In genomic region chr15:81475471-81475870, GRCh38 we compare ENCODE assay signal across 29 cellular contexts.
"Had no signal": no experiment of that assay in that cellular context is flagged by ENCODE, and none has a peak within 500 bp of the region (broad histone marks: within the 10 kb centered on the region; RNA-seq: fewer than 3 reads in every experiment).

No MANE protein-coding gene starts in this region.

- H3K27ac ChIP-seq: cardiac muscle cell, VCaP had no signal

- ATAC-seq: activated CD8-positive, alpha-beta T cell treated with anti-CD3 and anti-CD28 coated beads for 36 hours; activated naive CD8-positive, alpha-beta T cell treated with anti-CD3 and anti-CD28 coated beads, Interleukin-2, amount 50 U/mL, for 24 hours had no signal

- H3K36me3 ChIP-seq: cardiac muscle cell had no signal

- H3K27me3 ChIP-seq: cardiac muscle cell had no signal

- FAIRE-seq: astrocyte, bronchial epithelial cell, TTC549 had no signal

- DNase-seq: activated B cell treated with CpG ODN at 0.5 μM for 24 hours; activated CD4-positive, alpha-beta memory T cell treated with anti-CD3 and anti-CD28 coated beads for 36 hours; activated CD4-positive, alpha-beta T cell treated with anti-CD3 and anti-CD28 coated beads for 4 hours; activated CD4-positive, alpha-beta T cell treated with anti-CD3 and anti-CD28 coated beads, Interleukin-2, amount 10 ng/mL, durations not matched to agents 24 days and 14 days; activated CD4-positive, alpha-beta T cell treated with anti-CD3 and anti-CD28 coated beads, Interleukin-2, amount 50 U/mL, for 1 hour; activated CD4-positive, alpha-beta T cell treated with anti-CD3 and anti-CD28 coated beads, Interleukin-2, amount 50 U/mL, for 4 hours; activated CD4-positive, CD25-positive, alpha-beta regulatory T cell treated with anti-CD3 and anti-CD28 coated beads, Interleukin-2, amount 50 U/mL, for 72 hours; activated CD8-positive, alpha-beta memory T cell treated with anti-CD3 and anti-CD28 coated beads, Interleukin-2, amount 50 U/mL, for 4 hours; activated CD8-positive, alpha-beta T cell treated with anti-CD3 and anti-CD28 coated beads for 36 hours; activated effector memory CD4-positive, alpha-beta T cell treated with Interleukin-2 at 50 U/mL for 16 hours; activated gamma-delta T cell; activated naive CD4-positive, alpha-beta T cell treated with anti-CD3 and anti-CD28 coated beads, Interleukin-2, amount 10 ng/mL, durations not matched to agents 7 days and 5 days; activated naive CD4-positive, alpha-beta T cell treated with Interleukin-2 at 50 U/mL for 16 hours; activated naive CD8-positive, alpha-beta T cell treated with anti-CD3 and anti-CD28 coated beads, Interleukin-2, amount 10 ng/mL, durations not matched to agents 7 days and 5 days; activated naive CD8-positive, alpha-beta T cell treated with anti-CD3 and anti-CD28 coated beads, Interleukin-2, amount 50 U/mL, for 24 hours; activated T-cell treated with anti-CD3 and anti-CD28 coated beads, Interleukin-2, amount 50 U/mL, for 24 hours; activated T-cell treated with anti-CD3 and anti-CD28 coated beads, Interleukin-2, amount 50 U/mL, for 48 hours; amniotic stem cell; aorta; caudate nucleus; cerebellar nuclear complex; T-helper 1 cell; T-helper 2 cell; T-helper 9 cell had no signal

- H3K4me3 ChIP-seq: cardiac muscle cell had no signal
